16 cellular contexts compared by ENCODE assay signal in genomic region chr7:93728292-93728691, GRCh38.
DNase-seq lines count a peak whose midpoint lies in the region; ATAC-seq and TF ChIP-seq lines count a peak whose summit lies in the region.
"Had no signal": no experiment of that assay in that cellular context is flagged by ENCODE, and none has a peak within 500 bp of the region (broad histone marks: within the 10 kb centered on the region; RNA-seq: fewer than 3 reads in every experiment).

No MANE protein-coding gene starts in this region.

- intact Hi-C loops in ovary (cut with DNase I), result no loop called here

- no peak overlapping the region for H3K27ac ChIP-seq in ovary
- H3K27ac ChIP-seq: BLaER1 treated with 17β-estradiol and CSF1 and Interleukin-3, amounts not matched to agents 10 nM and 100 nM; HL-60 had no signal

- H3K27me3 ChIP-seq in ovary, result no peaks in the 10 kb centered on the region
- H3K27me3 ChIP-seq: BLaER1 treated with 17β-estradiol and CSF1 and Interleukin-3, amounts not matched to agents 10 nM and 100 nM; MG63 had no signal

- H3K27ac Mint-ChIP-seq in stimulated activated naive CD8-positive, alpha-beta T cell treated with anti-CD3 and anti-CD28 coated beads, Interleukin-15, amount 100 ng/mL, for 72 hours, result no peak overlapping the region

- H3K9me3 ChIP-seq in ovary, result no peaks in the 10 kb centered on the region
- H3K9me3 ChIP-seq: BLaER1 treated with 17β-estradiol and CSF1 and Interleukin-3, amounts not matched to agents 10 nM and 100 nM; MG63 had no signal

- H3K27me3 Mint-ChIP-seq in stimulated activated naive CD8-positive, alpha-beta T cell treated with anti-CD3 and anti-CD28 coated beads, Interleukin-15, amount 100 ng/mL, for 72 hours, result no peaks in the 10 kb centered on the region

- H3K36me3 ChIP-seq in ovary, result no peaks in the 10 kb centered on the region
- H3K36me3 ChIP-seq: BLaER1 treated with 17β-estradiol and CSF1 and Interleukin-3, amounts not matched to agents 10 nM and 100 nM; MG63 had no signal

- no peak for TF ChIP-seq POLR2A in ovary (IDR thresholded peaks at IDR 0.05)

- no peak for TF ChIP-seq CTCF in fibroblast of mammary gland (conservative IDR thresholded peaks at IDR 0.05; ENCODE audit: control insufficient read depth, insufficient read depth, low read depth, low read length)
- no peak for TF ChIP-seq CTCF in ovary (IDR thresholded peaks at IDR 0.05)

- H3K4me1 ChIP-seq in ovary (ENCODE audit: insufficient read depth), result no peaks in the 10 kb centered on the region
- H3K4me1 ChIP-seq: BLaER1 treated with 17β-estradiol and CSF1 and Interleukin-3, amounts not matched to agents 10 nM and 100 nM had no signal

- no peak overlapping the region for H3K4me3 ChIP-seq in fibroblast of mammary gland (ENCODE audit: control insufficient read depth, low read depth, low read length)
- no peak overlapping the region for H3K4me3 ChIP-seq in ovary
- H3K4me3 ChIP-seq: BLaER1 treated with 17β-estradiol and CSF1 and Interleukin-3, amounts not matched to agents 10 nM and 100 nM; MG63 had no signal

- WGBS in ovary, 3 donors, result 84 to 86% (median 85%) methylated on average over 2 of the region's 2 CpGs

- no peak for TF ChIP-seq EP300 in ovary (IDR thresholded peaks at IDR 0.05)

- H3K4me1 Mint-ChIP-seq in stimulated activated naive CD8-positive, alpha-beta T cell treated with anti-CD3 and anti-CD28 coated beads, Interleukin-15, amount 100 ng/mL, for 72 hours, result no peaks in the 10 kb centered on the region

- H3K4me3 Mint-ChIP-seq in stimulated activated naive CD8-positive, alpha-beta T cell treated with anti-CD3 and anti-CD28 coated beads, Interleukin-15, amount 100 ng/mL, for 72 hours, result no peak overlapping the region

- no peaks in the 10 kb centered on the region for H3K9me3 Mint-ChIP-seq in stimulated activated naive CD8-positive, alpha-beta T cell treated with anti-CD3 and anti-CD28 coated beads, Interleukin-15, amount 100 ng/mL, for 72 hours

- DNase-seq in HS-5 (ENCODE audit: low read depth) (peak; percentile 3), fibroblast of mammary gland (ENCODE audit: low read depth) (peak; percentile 3), ovary (no peak)
- no peak for DNase-seq in stimulated activated naive CD8-positive, alpha-beta T cell treated with anti-CD3 and anti-CD28 coated beads, Interleukin-15, amount 100 ng/mL, for 72 hours
- DNase-seq in activated CD8-positive, alpha-beta memory T cell treated with anti-CD3 and anti-CD28 coated beads for 24 hours, result no peak
- DNase-seq: DMS153, HCEC 1CT, KBM-7, MG63, NCI-H1092 treated with DMSO at 0.1 percent for 48 hours, NCI-H1694 treated with DMSO at 0.1 percent for 48 hours, NCI-H446 treated with DMSO at 0.1 percent for 48 hours had no signal

- ATAC-seq in SK-N-SH treated with all-trans-retinoic acid at 6 μM for 48 hours (peak; percentile 83), GM18873 (IDR thresholded peaks at IDR 0.05; ENCODE audit: low FRiP score, unreplicated experiment) (no peak)
- ATAC-seq in stimulated activated naive CD8-positive, alpha-beta T cell treated with anti-CD3 and anti-CD28 coated beads, Interleukin-15, amount 100 ng/mL, for 72 hours, result no peak

TF ChIP-seq in SK-N-SH treated with all-trans-retinoic acid at 6 μM for 48 hours, 23 proteins besides CTCF, POLR2A, EP300 and RAD21 (continues in another document):
- TF ChIP-seq PATZ1 (CRISPR knock-in tag; IDR thresholded peaks at IDR 0.05; ENCODE audit: borderline replicate concordance) (no peak), GLIS3 (CRISPR knock-in tag; IDR thresholded peaks at IDR 0.05) (no peak), ARNTL (CRISPR knock-in tag; IDR thresholded peaks at IDR 0.05; ENCODE audit: borderline replicate concordance, low read depth) (no peak), OSR1 (CRISPR knock-in tag; IDR thresholded peaks at IDR 0.05) (no peak), ZC3H10 (CRISPR knock-in tag; IDR thresholded peaks at IDR 0.05) (peak; percentile 59; the same call in 1 of the 2 replicates), RARB (CRISPR knock-in tag; IDR thresholded peaks at IDR 0.05) (no peak), ZFP3 (CRISPR knock-in tag; IDR thresholded peaks at IDR 0.05) (no peak), ZNF565 (CRISPR knock-in tag; conservative IDR thresholded peaks at IDR 0.05; ENCODE audit: low read depth) (no peak), ISL1 (CRISPR knock-in tag; IDR thresholded peaks at IDR 0.05) (peak; percentile 38; the same call in 1 of the 2 replicates), ZNF70 (CRISPR knock-in tag; IDR thresholded peaks at IDR 0.05) (no peak), CREB5 (CRISPR knock-in tag; IDR thresholded peaks at IDR 0.05; ENCODE audit: low read depth) (no peak), CSRNP3 (CRISPR knock-in tag; IDR thresholded peaks at IDR 0.05) (no peak), ESRRG (CRISPR knock-in tag; IDR thresholded peaks at IDR 0.05) (no peak), TCF4 (CRISPR knock-in tag; IDR thresholded peaks at IDR 0.05; ENCODE audit: borderline replicate concordance) (no peak), TSHZ2 (CRISPR knock-in tag; IDR thresholded peaks at IDR 0.05) (no peak)

Comparison
In these comparisons a context has a peak if more than half of its experiments do, and no peak if none do; other contexts are left out.
1. DNase-seq: peak in HS-5 (single experiment) and fibroblast of mammary gland (single experiment); none in ovary (0 of 5), stimulated activated naive CD8-positive, alpha-beta T cell treated with anti-CD3 and anti-CD28 coated beads, Interleukin-15, amount 100 ng/mL, for 72 hours (0 of 2) and activated CD8-positive, alpha-beta memory T cell treated with anti-CD3 and anti-CD28 coated beads for 24 hours (single experiment).